8 cellular contexts compared by ENCODE assay signal in genomic region chr7:157302314-157302711, GRCh38. TPM values are rescaled to one million over a fixed set of nuclear protein-coding genes. Genes with fewer than 3 reads are reported as not detected.
DNase-seq lines count a peak whose midpoint lies in the region; ATAC-seq and TF ChIP-seq lines count a peak whose summit lies in the region.

No MANE protein-coding gene starts in this region.

- TF ChIP-seq POLR2A in GM15510 (IDR thresholded peaks at IDR 0.05; ENCODE audit: borderline replicate concordance, extremely low read depth, insufficient read length) = peak; percentile 47

- H3K9ac ChIP-seq in H9 (ENCODE audit: extremely low read depth, insufficient read length, low read length) = no peak overlapping the region

- peak overlapping the region in 1 of 3 experiments; percentile 91; a peak in 1 of 7 replicates for H3K27ac Mint-ChIP-seq in H9

- H3K9me3 ChIP-seq in H9 (ENCODE audit: control insufficient read depth, low read depth, low read length) (no peaks in the 10 kb centered on the region), osteoblast (ENCODE audit: low read depth, low read length) (no peaks in the 10 kb centered on the region), upper lobe of right lung (no peaks in the 10 kb centered on the region)

- H3K79me2 ChIP-seq in H9 (ENCODE audit: insufficient read depth, low read length) (no peaks in the 10 kb centered on the region; the same call in 1 of the 2 replicates), osteoblast (ENCODE audit: insufficient read depth, low read length) (no peaks in the 10 kb centered on the region)

- H3K36me3 ChIP-seq in osteoblast (ENCODE audit: insufficient read depth, low read length) = no peaks in the 10 kb centered on the region
- no peaks in the 10 kb centered on the region for H3K36me3 ChIP-seq in upper lobe of right lung

- intact Hi-C loops in upper lobe of right lung (cut with DNase I) = no loop called here

- H3K14ac ChIP-seq in H9 (ENCODE audit: insufficient read depth, low read length) = no peak overlapping the region

- no peak overlapping the region for H4K8ac ChIP-seq in H9 (replicated peaks; ENCODE audit: insufficient read length, low read depth, low read length)

- H2BK20ac ChIP-seq in H9 (ENCODE audit: low read depth, low read length, poor library complexity, severe bottlenecking) = no peak overlapping the region

- no peak overlapping the region for H2BK120ac ChIP-seq in H9 (ENCODE audit: low read depth, low read length, poor library complexity, severe bottlenecking)

- DNase-seq in H9 = peak; percentile 63
- DNase-seq in MV-4-11 (lab: John Stamatoyannopoulos, UW) = peak; percentile 94
- peak; percentile 71 to 74 for DNase-seq in activated CD4-positive, alpha-beta T cell treated with anti-CD3 and anti-CD28 coated beads for 24 hours (ENCODE audit: low read depth in 2 of 2)
- DNase-seq in dedifferentiated amniotic fluid mesenchymal stem cell (ENCODE audit: extremely low spot score) = peak; percentile 17
- DNase-seq in osteoblast (ENCODE audit: insufficient read length, low spot score, missing footprints) = peak; percentile 90
- peak; percentile 86 for DNase-seq in upper lobe of right lung
- DNase-seq in COLO829 (ENCODE audit: low spot score) = no peak

- H3K79me1 ChIP-seq in H9 (ENCODE audit: insufficient read depth, low read depth, low read length, poor library complexity, severe bottlenecking) = no peaks in the 10 kb centered on the region

- H3K27me3 Mint-ChIP-seq in H9 (ENCODE audit: low read depth) = no peaks in the 10 kb centered on the region; the same call in 1 of the 2 replicates

- H3T11ph ChIP-seq in H9 (ENCODE audit: low read length) = no peak overlapping the region

- peak; percentile 86 for ATAC-seq in upper lobe of right lung

- H3K27ac ChIP-seq in H9 (ENCODE audit: insufficient read length, low read depth, low read length) (no peak overlapping the region), osteoblast (ENCODE audit: low read depth, low read length) (peak overlapping the region; percentile 57), upper lobe of right lung (peak overlapping the region; percentile 70)

- H3K23me2 ChIP-seq in H9 (ENCODE audit: insufficient read length, low read depth, low read length, poor library complexity, severe bottlenecking) = no peaks in the 10 kb centered on the region

- no peak overlapping the region for H2AK5ac ChIP-seq in H9 (ENCODE audit: insufficient read length, low read length)

- H4K5ac ChIP-seq in H9 (ENCODE audit: insufficient read length, low read depth, low read length) = no peak overlapping the region

- H4K20me1 ChIP-seq in H9 (ENCODE audit: control insufficient read depth, insufficient read depth, insufficient read length) = no peaks in the 10 kb centered on the region
- H4K20me1 ChIP-seq in osteoblast (ENCODE audit: insufficient read depth, low read length) = no peaks in the 10 kb centered on the region

- H3K27me3 ChIP-seq in H9 (ENCODE audit: insufficient read depth, low read length) (no peaks in the 10 kb centered on the region), osteoblast (ENCODE audit: insufficient read depth, low read length) (no peaks in the 10 kb centered on the region), upper lobe of right lung (no peaks in the 10 kb centered on the region)

- H3K23ac ChIP-seq in H9 (ENCODE audit: insufficient read length, low read depth, low read length) = no peak overlapping the region

- H2BK12ac ChIP-seq in H9 (ENCODE audit: insufficient read length, low read depth, low read length) = no peak overlapping the region

- TF ChIP-seq CTCF in H9 (conservative IDR thresholded peaks at IDR 0.05) (no peak), osteoblast (IDR thresholded peaks at IDR 0.05; ENCODE audit: extremely low read depth, low read depth, low read length) (no peak), upper lobe of right lung (IDR thresholded peaks at IDR 0.05) (no peak)

- no peak overlapping the region for H3K18ac ChIP-seq in H9 (ENCODE audit: insufficient read length, low read depth, low read length)

- no peak overlapping the region for H2AFZ ChIP-seq in H9 (ENCODE audit: low read length)
- peak overlapping the region; percentile 85 for H2AFZ ChIP-seq in osteoblast (ENCODE audit: low read length)

- peaks cover 5% of the 10 kb centered on the region for H3K4me1 ChIP-seq in H9 (ENCODE audit: insufficient read depth, low read length)
- H3K4me1 ChIP-seq in osteoblast (ENCODE audit: insufficient read depth, low read length) = peaks cover 8% of the 10 kb centered on the region
- H3K4me1 ChIP-seq in upper lobe of right lung = peaks cover 15% of the 10 kb centered on the region

- H3K56ac ChIP-seq in H9 (ENCODE audit: insufficient read length, low read depth, low read length) = no peak overlapping the region

- no CpG with 5 or more reads among the region's 11 CpGs for WGBS in H9 (ENCODE audit: extremely low coverage, insufficient read length, low lambda C conversion rate)

- H3K4ac ChIP-seq in H9 (ENCODE audit: low read depth, low read length) = no peak overlapping the region

- H4K91ac ChIP-seq in H9 (ENCODE audit: insufficient read length, low read depth, low read length) = no peak overlapping the region

- no peak overlapping the region for H2BK15ac ChIP-seq in H9 (ENCODE audit: low read depth, low read length)

- H3K9me3 Mint-ChIP-seq in H9 = peaks cover 4 to 6% of the 10 kb centered on the region in 2 experiments; a peak in 2 of 5 replicates

- peaks cover 0 to 6% (median 0%) of the 10 kb centered on the region in 3 experiments; a peak in 1 of 7 replicates for H3K36me3 Mint-ChIP-seq in H9 (ENCODE audit: insufficient read depth in 1 of 3, low read depth in 3 of 3)

- no peak overlapping the region for H3K4me3 Mint-ChIP-seq in H9

- H3K4me1 Mint-ChIP-seq in H9 = peaks cover 20 to 24% of the 10 kb centered on the region in 2 experiments

- H3K4me2 ChIP-seq in H9 (ENCODE audit: insufficient read depth, insufficient read length, low read length) (no peak overlapping the region), osteoblast (ENCODE audit: insufficient read depth, low read length) (no peak overlapping the region)

- no peak overlapping the region for H3K4me3 ChIP-seq in osteoblast (ENCODE audit: insufficient read depth, low read length)
- H3K4me3 ChIP-seq in upper lobe of right lung = no peak overlapping the region

- H2BK5ac ChIP-seq in H9 (ENCODE audit: insufficient read length, low read length) = no peak overlapping the region

RNA-seq across cellular contexts. Expression of gene DNAJB6, which starts 34.5 kb away (rescaled TPM):
- 215 and 216 TPM in 2 replicates for total RNA-seq in H9 (2021)
- 84.3 and 84.7 TPM in 2 replicates for total RNA-seq in osteoblast
- total RNA-seq in upper lobe of right lung = 95.8 TPM
